17 cellular contexts compared by ENCODE assay signal in the genomic region with DNA sequence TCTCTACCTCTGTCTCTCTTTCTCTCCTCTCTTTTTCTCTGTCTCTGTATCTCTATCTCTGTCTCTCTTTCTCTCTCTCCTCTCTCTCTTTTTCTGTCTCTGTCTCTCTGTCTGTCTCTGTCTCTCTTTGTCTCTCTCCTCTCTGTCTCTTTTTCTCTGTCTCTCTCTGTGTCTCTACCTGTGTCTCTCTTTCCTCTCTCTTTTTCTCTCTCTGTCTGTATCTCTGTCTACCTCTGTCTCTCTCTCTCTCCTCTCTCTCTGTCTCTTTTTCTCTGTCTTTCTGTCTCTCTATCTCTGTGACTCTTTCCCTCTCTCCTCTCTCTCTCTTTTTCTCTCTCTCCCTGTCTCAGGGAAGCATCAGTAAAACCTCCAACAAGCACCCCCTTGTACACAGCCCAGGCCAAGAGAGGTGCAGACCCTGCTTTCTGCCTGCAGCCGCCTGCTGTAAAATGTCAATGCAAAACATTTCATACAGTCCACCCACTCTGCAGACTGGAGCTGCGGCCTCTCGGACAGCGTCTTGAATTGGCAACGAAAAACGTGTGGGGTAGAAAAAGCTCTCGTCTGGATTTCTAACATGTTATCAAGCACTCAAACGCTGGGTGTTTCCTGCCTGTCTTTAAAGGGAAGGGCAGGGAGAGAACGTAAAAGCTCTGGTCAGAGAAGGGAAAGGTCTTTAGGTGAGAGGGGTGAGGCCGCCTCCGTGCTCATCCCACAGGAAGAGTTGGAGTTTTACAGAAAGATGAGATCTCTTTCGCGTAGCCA. TPM values are rescaled to one million over a fixed set of nuclear protein-coding genes. Genes with fewer than 3 reads are reported as not detected.
DNase-seq lines count a peak whose midpoint lies in the region; ATAC-seq, FAIRE-seq and TF ChIP-seq lines count a peak whose summit lies in the region.
"Had no signal": no experiment of that assay in that cellular context is flagged by ENCODE, and none has a peak within 500 bp of the region (broad histone marks: within the 10 kb centered on the region; RNA-seq: fewer than 3 reads in every experiment).

No MANE protein-coding gene starts in this region.

- no peak overlapping the region for H4K8ac ChIP-seq in neuronal stem cell (ENCODE audit: low read depth, low read length)

- H3K4me3 ChIP-seq in BLaER1 (no peak overlapping the region), HEK293 (ENCODE audit: low read depth, low read length) (no peak overlapping the region), GM12878 (no peak overlapping the region), neuronal stem cell (ENCODE audit: low read length in 2 of 2) (no peak overlapping the region)
- no peak overlapping the region for H3K4me3 ChIP-seq in effector memory CD4-positive, alpha-beta T cell (ENCODE audit: insufficient read depth, low read depth, low read length, poor library complexity, severe bottlenecking)
- H3K4me3 ChIP-seq: adrenal gland, prostate gland had no signal

- no TSS peak for BruUV-seq in GM12878 (replicated peaks; lab: Mats Ljungman, UMichigan)

- no peak overlapping the region for H3K9ac ChIP-seq in BLaER1
- H3K9ac ChIP-seq in GM12878 (ENCODE audit: control insufficient read depth, insufficient read depth, low read length): no peak overlapping the region
- peak overlapping the region; percentile 39 for H3K9ac ChIP-seq in neuronal stem cell (ENCODE audit: low read depth, low read length, poor library complexity)

- H2BK12ac ChIP-seq in neuronal stem cell (ENCODE audit: low read length): no peak overlapping the region

- no peak overlapping the region for H2AK5ac ChIP-seq in neuronal stem cell (ENCODE audit: low read depth, low read length)

- SMC1A ChIA-PET in GM12878 (lab: Charles Lee; ENCODE audit: uncharacterized antibody, unreplicated experiment): no interaction called here

- DNase-seq in GM12878 (ENCODE audit: low read depth, low spot score) (no peak), neuronal stem cell (ENCODE audit: low spot score) (no peak), HK-2 (ENCODE audit: unreplicated experiment) (no peak), NK-92 (lab: John Stamatoyannopoulos, UW; ENCODE audit: unreplicated experiment) (no peak)
- DNase-seq in effector memory CD4-positive, alpha-beta T cell: no peak
- DNase-seq: DND-41; NCI-H1105; NCI-H2171 treated with DMSO at 0.1 percent for 48 hours; stimulated activated CD4-positive, alpha-beta T cell treated with anti-CD3 and anti-CD28 coated beads, Interleukin-12 subunit alpha, Interleukin-12 subunit beta, amount 100 ng/mL, for 4 hours had no signal

- H3K9me3 ChIP-seq in BLaER1: peaks cover 37% of the 10 kb centered on the region
- no peaks in the 10 kb centered on the region for H3K9me3 ChIP-seq in HEK293 (ENCODE audit: control insufficient read depth, insufficient read depth, low read depth, low read length)
- H3K9me3 ChIP-seq in GM12878 (replicated peaks; ENCODE audit: control insufficient read depth, insufficient read depth, low read length): no peaks in the 10 kb centered on the region; the same call in 2 of the 3 replicates
- no peaks in the 10 kb centered on the region for H3K9me3 ChIP-seq in neuronal stem cell (replicated peaks in 1 of 2; ENCODE audit: control insufficient read depth in 2 of 2, insufficient read depth in 1 of 2, low read depth in 1 of 2, low read length in 2 of 2)
- no peaks in the 10 kb centered on the region for H3K9me3 ChIP-seq in effector memory CD4-positive, alpha-beta T cell (ENCODE audit: control insufficient read depth, low read length)
- H3K9me3 ChIP-seq: adrenal gland, prostate gland had no signal

- in situ Hi-C loops in GM12878 (cut with MboI): no loop called here

- H3K36me3 ChIP-seq in BLaER1: no peaks in the 10 kb centered on the region
- no peaks in the 10 kb centered on the region for H3K36me3 ChIP-seq in HEK293 (ENCODE audit: control insufficient read depth in 2 of 2, insufficient read depth in 1 of 2, low read length in 2 of 2)
- H3K36me3 ChIP-seq in GM12878 (ENCODE audit: control insufficient read depth in 2 of 2, insufficient read depth in 2 of 2, low read length in 1 of 2): no peaks in the 10 kb centered on the region
- no peaks in the 10 kb centered on the region for H3K36me3 ChIP-seq in neuronal stem cell (replicated peaks in 1 of 2; ENCODE audit: control insufficient read depth in 2 of 2, insufficient read depth in 2 of 2, low read length in 2 of 2)
- no peaks in the 10 kb centered on the region for H3K36me3 ChIP-seq in effector memory CD4-positive, alpha-beta T cell (ENCODE audit: control insufficient read depth, insufficient read depth, low read length)
- H3K36me3 ChIP-seq: adrenal gland, prostate gland had no signal

- no peak overlapping the region for H3K18ac ChIP-seq in neuronal stem cell (ENCODE audit: low read length)

- intact Hi-C loops in GM12878 (cut with micrococcal nuclease; ENCODE audit: unreplicated experiment): no loop called here

- TF ChIP-seq EP300 in GM12878 (IDR thresholded peaks at IDR 0.05; ENCODE audit: borderline replicate concordance in 1 of 2, control insufficient read depth in 1 of 2, low read depth in 2 of 2, low read length in 2 of 2): no peak

- H2BK15ac ChIP-seq in neuronal stem cell (ENCODE audit: low read length): no peak overlapping the region

- H3K27me3 ChIP-seq in BLaER1 (peaks cover 87% of the 10 kb centered on the region), GM12878 (replicated peaks in 1 of 2; ENCODE audit: control insufficient read depth in 2 of 2, insufficient read depth in 2 of 2, low read length in 1 of 2) (no peaks in the 10 kb centered on the region), neuronal stem cell (ENCODE audit: control insufficient read depth in 3 of 3, insufficient read depth in 3 of 3, low read depth in 1 of 3, low read length in 3 of 3) (peaks cover 42 to 83% (median 62%) of the 10 kb centered on the region in 3 experiments)
- H3K27me3 ChIP-seq in effector memory CD4-positive, alpha-beta T cell (replicated peaks; ENCODE audit: control insufficient read depth, insufficient read depth, low read length, poor library complexity, severe bottlenecking): peaks cover 17% of the 10 kb centered on the region

- H3K27ac ChIP-seq in BLaER1 (no peak overlapping the region), HEK293 (ENCODE audit: extremely low read depth, low read depth, low read length) (no peak overlapping the region), GM12878 (ENCODE audit: control insufficient read depth, insufficient read depth) (no peak overlapping the region), neuronal stem cell (replicated peaks; ENCODE audit: low read length) (no peak overlapping the region)
- H3K27ac ChIP-seq in effector memory CD4-positive, alpha-beta T cell (ENCODE audit: insufficient read depth, low read length, poor library complexity, severe bottlenecking): no peak overlapping the region
- H3K27ac ChIP-seq: adrenal gland, prostate gland had no signal

- no peak overlapping the region for H2BK120ac ChIP-seq in neuronal stem cell (ENCODE audit: low read depth, low read length)

- peaks cover 12% of the 10 kb centered on the region for H3K4me1 ChIP-seq in BLaER1
- H3K4me1 ChIP-seq in HEK293 (ENCODE audit: control insufficient read depth, insufficient read depth, low read length): no peaks in the 10 kb centered on the region
- no peaks in the 10 kb centered on the region for H3K4me1 ChIP-seq in GM12878 (ENCODE audit: control insufficient read depth, insufficient read depth, low read length)
- H3K4me1 ChIP-seq in neuronal stem cell (ENCODE audit: control insufficient read depth in 2 of 2, insufficient read depth in 1 of 2, low read depth in 1 of 2, low read length in 2 of 2): no peaks in the 10 kb centered on the region
- H3K4me1 ChIP-seq in effector memory CD4-positive, alpha-beta T cell (ENCODE audit: control insufficient read depth, insufficient read depth, low read length, poor library complexity, severe bottlenecking): no peaks in the 10 kb centered on the region
- H3K4me1 ChIP-seq: adrenal gland, prostate gland had no signal

- H4K20me1 ChIP-seq in BLaER1: peaks cover 12% of the 10 kb centered on the region; the same call in 1 of the 2 replicates
- H4K20me1 ChIP-seq in GM12878 (ENCODE audit: control insufficient read depth, insufficient read depth): no peaks in the 10 kb centered on the region

- CTCF ChIA-PET in HEK293 (lab: Yijun Ruan, JAX): no interaction called here
- CTCF ChIA-PET in GM12878 (lab: Yijun Ruan, JAX): no interaction called here

- H3K4me2 ChIP-seq in BLaER1 (peak overlapping the region; percentile 56), GM12878 (ENCODE audit: control insufficient read depth, insufficient read depth) (no peak overlapping the region), neuronal stem cell (ENCODE audit: insufficient read depth, low read length, poor library complexity, severe bottlenecking) (no peak overlapping the region)

- H3K4ac ChIP-seq in neuronal stem cell (ENCODE audit: low read length): no peak overlapping the region

- no peak for TF ChIP-seq CTCF in HEK293 (tag by site-specific recombination; IDR thresholded peaks at IDR 0.05)
- TF ChIP-seq CTCF in GM12878 (IDR thresholded peaks at IDR 0.05 in 2 of 3, conservative IDR thresholded peaks at IDR 0.05 in 1 of 3; ENCODE audit: control insufficient read depth in 2 of 3, extremely low read depth in 1 of 3, insufficient read depth in 1 of 3, low read depth in 3 of 3, low read length in 3 of 3): no peak

- POLR2A ChIA-PET in HEK293 (lab: Yijun Ruan, JAX) (no interaction called here), GM12878 (lab: Charles Lee) (no interaction called here)

- H3K23ac ChIP-seq in neuronal stem cell (ENCODE audit: low read depth, low read length, poor library complexity): no peak overlapping the region

- H3K79me1 ChIP-seq in neuronal stem cell (ENCODE audit: low read depth, low read length): no peaks in the 10 kb centered on the region

- no peak for TF ChIP-seq RAD21 in GM12878 (IDR thresholded peaks at IDR 0.05; ENCODE audit: insufficient read depth, low read depth, low read length)

- no peak for FAIRE-seq in GM12878 (lab: Jason Lieb, UNC)
- FAIRE-seq: endometrium had no signal

- RAD21 ChIA-PET in GM12878 (lab: Charles Lee; ENCODE audit: unreplicated experiment): no interaction called here

- no peak overlapping the region for H2BK5ac ChIP-seq in neuronal stem cell (ENCODE audit: low read length)

- no peaks in the 10 kb centered on the region for H3K79me2 ChIP-seq in GM12878 (ENCODE audit: control insufficient read depth, insufficient read depth, low read length)

- H2AFZ ChIP-seq in GM12878 (ENCODE audit: control insufficient read depth, low read depth, low read length) (no peak overlapping the region), neuronal stem cell (ENCODE audit: low read length) (peak overlapping the region; percentile 54)

- ATAC-seq in GM12878 (peak; percentile 31; the same call in 2 of the 3 replicates), GM21423 (IDR thresholded peaks at IDR 0.05; ENCODE audit: unreplicated experiment) (no peak)
- ATAC-seq: left lobe of liver had no signal

- TF ChIP-seq POLR2A in GM12878 (IDR thresholded peaks at IDR 0.05; ENCODE audit: low read depth, low read length): no peak

- H3K14ac ChIP-seq in neuronal stem cell (ENCODE audit: low read length): no peak overlapping the region

- WGBS in GM12878 (ENCODE audit: insufficient coverage, insufficient replicate concordance, low lambda C conversion rate, missing lambda C conversion rate): 13% methylated on average over 13 of the region's 13 CpGs
- WGBS in neuronal stem cell (ENCODE audit: extremely low coverage in 2 of 2, insufficient read length in 2 of 2, insufficient replicate concordance in 1 of 2), 2 donors: no CpG with 5 or more reads among the region's 13 CpGs

- no peak overlapping the region for H4K91ac ChIP-seq in neuronal stem cell (ENCODE audit: low read depth, low read length, poor library complexity)

RNA-seq across cellular contexts. Expression of a gene that starts 3.7 kb away (rescaled TPM):
- not detected in 2 replicates for total RNA-seq in GM12878 (2013; cell fraction: nucleolus; rRNA removed)
- total RNA-seq in GM12878 (2014; rRNA removed) (not detected in 2 replicates), GM12878 (2014; rRNA removed; fragmentation: Illumina TruSeq; extraction: Trizol) (not detected in 2 replicates), GM12878 (2021) (not detected in 2 replicates)
- polyA plus RNA-seq in GM12878 (2011; ENCODE audit: low read depth): not detected
- polyA plus RNA-seq in GM12878 (2011; rRNA removed) (0.22 and 0.42 TPM in 2 replicates), GM12878 (2014; fragmentation: Illumina TruSeq; extraction: Trizol) (not detected in 2 replicates), GM12878 (2014; fragmentation: Nextera tagmentation; extraction: Ambion mirVana) (not detected), GM12878 (2014; rRNA removed) (not detected in 2 replicates), GM12878 (2016; fragmentation: Nextera tagmentation; extraction: Ambion mirVana) (not detected)
- polyA plus RNA-seq in GM12878 (2011; cell fraction: cytosol; rRNA removed): 0.25 and 0.38 TPM in 2 replicates
- 0.93 and 1.6 TPM in 2 replicates for polyA plus RNA-seq in GM12878 (2011; cell fraction: nucleus; rRNA removed)
- not detected in 2 replicates for polyA plus RNA-seq in GM12878 (2012)
- polyA minus RNA-seq in GM12878 (2011; rRNA and poly(A)+ RNA removed): 0.37 and 0.46 TPM in 2 replicates
- 0.52 TPM in 1 of 2 replicates, not detected in the other for polyA minus RNA-seq in GM12878 (2011; cell fraction: cytosol; rRNA and poly(A)+ RNA removed)
- polyA minus RNA-seq in GM12878 (2011; cell fraction: nucleus; rRNA and poly(A)+ RNA removed): 0.24 and 1.1 TPM in 2 replicates
- not detected for polyA plus RNA-seq in neuronal stem cell (2013, experiment 1 of 2)
- not detected for polyA plus RNA-seq in neuronal stem cell (2013, experiment 2 of 2)
- total RNA-seq: adrenal gland, fibroblast of villous mesenchyme, left lobe of liver, prostate gland had no signal
- polyA plus RNA-seq: adrenal gland had no signal
